Comparison of ENCODE assay signal across 8 cellular contexts in the genomic region with DNA sequence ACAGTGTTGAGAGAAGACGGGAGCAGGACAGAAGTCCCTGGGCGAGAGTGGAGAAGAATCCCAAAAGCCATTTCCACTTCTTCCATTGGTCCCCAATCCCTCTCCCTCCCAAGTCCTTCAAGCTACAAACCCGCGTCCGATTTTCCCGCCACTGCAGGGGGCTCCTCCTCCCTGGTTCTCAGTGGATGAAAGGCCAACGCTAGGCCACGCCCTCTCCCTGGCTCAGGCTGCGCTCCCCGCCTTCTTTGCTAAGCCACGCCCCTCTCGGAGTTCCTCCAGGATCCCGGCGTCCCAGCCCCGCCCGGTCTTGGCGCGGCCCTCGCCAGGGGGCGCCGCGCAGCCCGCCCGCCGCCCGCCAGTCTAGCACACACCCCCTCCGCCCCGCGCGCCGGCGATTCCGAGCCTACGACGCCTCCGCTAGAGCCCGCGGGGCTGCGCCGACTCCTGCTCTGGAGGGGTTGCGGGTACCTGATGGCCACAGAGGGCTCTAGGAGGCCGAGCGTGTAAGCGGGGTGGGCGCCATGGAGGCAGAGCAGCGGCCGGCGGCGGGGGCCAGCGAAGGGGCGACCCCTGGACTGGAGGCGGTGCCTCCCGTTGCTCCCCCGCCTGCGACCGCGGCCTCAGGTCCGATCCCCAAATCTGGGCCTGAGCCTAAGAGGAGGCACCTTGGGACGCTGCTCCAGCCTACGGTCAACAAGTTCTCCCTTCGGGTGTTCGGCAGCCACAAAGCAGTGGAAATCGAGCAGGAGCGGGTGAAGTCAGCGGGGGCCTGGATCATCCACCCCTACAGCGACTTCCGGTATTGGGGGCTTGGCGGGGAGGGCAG. TPM values are rescaled to one million over a fixed set of nuclear protein-coding genes. Genes with fewer than 3 reads are reported as not detected.
DNase-seq lines count a peak whose midpoint lies in the region; ATAC-seq and TF ChIP-seq lines count a peak whose summit lies in the region.

A gene (plus strand): TSS at position 394 of the 826 bp plus-strand sequence. CDS start 128 bp downstream, at position 522.

- no peak for TF ChIP-seq POLR2A in NB4 (IDR thresholded peaks at IDR 0.05; ENCODE audit: extremely low read depth, insufficient read length)

- no peak within 1 kb of the TSS for H3K27ac Mint-ChIP-seq in activated naive CD4-positive, alpha-beta T cell treated with anti-CD3 and anti-CD28 coated beads for 36 hours

- DNase-seq in GF-D8 (lab: John Stamatoyannopoulos, UW), result peak; percentile 85
- peak; percentile 94 for DNase-seq in NB4 (ENCODE audit: low read depth)
- peak; percentile 98 for DNase-seq in SK-MEL-5 (ENCODE audit: low read depth, low spot score)
- DNase-seq in activated naive CD4-positive, alpha-beta T cell treated with anti-CD3 and anti-CD28 coated beads for 36 hours, result peak; percentile 96
- peak; percentile 98 for DNase-seq in globus pallidus (ENCODE audit: low spot score)
- DNase-seq in nucleus accumbens (lab: John Stamatoyannopoulos, UW), result peak; percentile 65 to 99 (median 94)
- DNase-seq in superior temporal gyrus (ENCODE audit: extremely low spot score), result peak; percentile 98

- intact Hi-C loops in activated naive CD4-positive, alpha-beta T cell treated with anti-CD3 and anti-CD28 coated beads for 36 hours (cut with micrococcal nuclease), result loop anchor here (1.0 to 10.0 kb wide), 4 partner anchors 31 to 698 kb away; a partner anchor contains a TSS

- peak; percentile 14 for TF ChIP-seq CTCF in NB4 (IDR thresholded peaks at IDR 0.05; ENCODE audit: low read depth, low read length)

- H3K9me3 Mint-ChIP-seq in activated naive CD4-positive, alpha-beta T cell treated with anti-CD3 and anti-CD28 coated beads for 36 hours, result no peaks in the 10 kb centered on the region

- CTCF ChIA-PET in activated naive CD4-positive, alpha-beta T cell treated with anti-CD3 and anti-CD28 coated beads for 36 hours (lab: Charles Lee), result interaction anchor here (0.6 to 3.1 kb wide), 7 partner anchors 11 to 46 kb away, joined by 3 to 17 read pairs (median 4); no protein-coding TSS in a partner anchor

- peak within 1 kb of the TSS; percentile 44 for H3K4me3 ChIP-seq in NB4 (ENCODE audit: low read depth, low read length)

- H3K4me1 Mint-ChIP-seq in activated naive CD4-positive, alpha-beta T cell treated with anti-CD3 and anti-CD28 coated beads for 36 hours (ENCODE audit: low read depth), result peaks cover 30% of the 10 kb centered on the region

- peak; percentile 59 for ATAC-seq in HG02571 (IDR thresholded peaks at IDR 0.05; ENCODE audit: unreplicated experiment)

- no peaks in the 10 kb centered on the region for H3K27me3 Mint-ChIP-seq in activated naive CD4-positive, alpha-beta T cell treated with anti-CD3 and anti-CD28 coated beads for 36 hours (ENCODE audit: low read depth)

- H3K36me3 Mint-ChIP-seq in activated naive CD4-positive, alpha-beta T cell treated with anti-CD3 and anti-CD28 coated beads for 36 hours (ENCODE audit: low read depth), result peaks cover 4% of the 10 kb centered on the region

- H3K4me3 Mint-ChIP-seq in activated naive CD4-positive, alpha-beta T cell treated with anti-CD3 and anti-CD28 coated beads for 36 hours, result peak within 1 kb of the TSS; percentile 62

- in situ Hi-C loops in SK-MEL-5 (cut with HindIII; ENCODE audit: low pct_unique_long_range_greater_than_20kb, low sequenced_read_pairs), result no loop called here

RNA-seq across cellular contexts. Expression of the gene that starts here (rescaled TPM):
- total RNA-seq in SK-MEL-5 (2014; rRNA removed; shearing (Covaris generic)), result 2.9 and 3.3 TPM in 2 replicates
- polyA plus RNA-seq in SK-MEL-5 (2015; cell fraction: cytosol; rRNA removed), result 3.8 and 5.6 TPM in 2 replicates
- polyA plus RNA-seq in SK-MEL-5 (2015; cell fraction: nucleus; rRNA removed), result 42.1 and 42.4 TPM in 2 replicates
- 1 to 10 TPM in 1 of 2 experiments, under 1 TPM in 1; 0.79 to 1.6 TPM for total RNA-seq in activated naive CD4-positive, alpha-beta T cell treated with anti-CD3 and anti-CD28 coated beads for 36 hours

Comparison
In these comparisons a context has a peak if more than half of its experiments do, and no peak if none do; other contexts are left out.
1. Peak in every context shown above with its lines: DNase-seq, ATAC-seq and H3K4me3 ChIP-seq.